9 cellular contexts compared by ENCODE assay signal in the genomic region with DNA sequence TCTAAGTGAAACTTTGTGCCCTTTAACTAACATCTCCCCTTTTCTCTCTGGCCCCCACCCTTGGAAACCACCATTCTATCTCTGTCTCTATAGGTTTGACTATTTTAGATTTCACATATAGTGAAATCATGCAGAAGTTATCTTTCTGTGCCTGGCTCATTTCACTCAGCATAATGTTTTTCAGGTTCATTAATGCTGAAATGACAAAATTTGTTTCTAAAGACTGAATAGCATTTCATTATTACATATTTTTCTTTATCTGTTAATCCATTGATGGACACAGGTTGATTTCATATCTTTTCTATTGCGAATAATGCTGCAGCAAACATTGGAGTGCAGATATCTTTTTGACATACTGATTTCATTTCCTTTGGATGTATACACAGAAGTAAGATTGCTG. TPM values are rescaled to one million over a fixed set of nuclear protein-coding genes. Genes with fewer than 3 reads are reported as not detected.
"Had no signal": no experiment of that assay in that cellular context is flagged by ENCODE, and none has a peak within 500 bp of the region (broad histone marks: within the 10 kb centered on the region; RNA-seq: fewer than 3 reads in every experiment).

No MANE protein-coding gene starts in this region.

- DNase-seq: GM23248, GOT3, H7, HFFc6, KG1 had no signal

- H3K9ac ChIP-seq: GM23248 had no signal

- H3K4me1 Mint-ChIP-seq: IgD-negative memory B cell had no signal

- H3K9me3 ChIP-seq: HAP-1 had no signal

- H3K27ac Mint-ChIP-seq: HFFc6, IgD-negative memory B cell had no signal

- H3K27me3 Mint-ChIP-seq: IgD-negative memory B cell had no signal

- H3K36me3 Mint-ChIP-seq: IgD-negative memory B cell had no signal

- H3K36me3 ChIP-seq: HAP-1 had no signal

- H2AFZ ChIP-seq: GM23248 had no signal

- H3K4me3 ChIP-seq: GM23248, HAP-1 had no signal

- H3K27ac ChIP-seq: GM23248, HL-60 had no signal

- ATAC-seq: HCT116 had no signal

- H3K4me1 ChIP-seq: HAP-1 had no signal

- H3K4me3 Mint-ChIP-seq: HFFc6, IgD-negative memory B cell had no signal

RNA-seq across cellular contexts. Expression of a gene that starts 30.7 kb away (rescaled TPM):
- total RNA-seq: GM23248, HFFc6 had no signal
